ENCODE assay signal across 8 cellular contexts in genomic region chr12:55708695-55709233, GRCh38. TPM values are rescaled to one million over a fixed set of nuclear protein-coding genes. Genes with fewer than 3 reads are reported as not detected.
A peak's percentile ranks its signal among the peaks of the same experiment; 100 is the strongest.
DNase-seq lines count a peak whose midpoint lies in the region; ATAC-seq and TF ChIP-seq lines count a peak whose summit lies in the region.

No MANE protein-coding gene starts in this region.

- H3K36me3 ChIP-seq in ACC112 (ENCODE audit: insufficient read depth, low read length) (no peaks in the 10 kb centered on the region), endocrine pancreas (ENCODE audit: control insufficient read depth, insufficient read depth, low read length) (no peaks in the 10 kb centered on the region)

- peaks cover 64% of the 10 kb centered on the region for H3K4me1 ChIP-seq in ACC112 (ENCODE audit: control insufficient read depth, insufficient read depth, low read length, unreplicated experiment)
- H3K4me1 ChIP-seq in endocrine pancreas (ENCODE audit: control insufficient read depth, insufficient read depth, low read length) = no peaks in the 10 kb centered on the region

- H3K4me3 ChIP-seq in ACC112 (ENCODE audit: low read depth, low read length) (peak overlapping the region; percentile 75), endocrine pancreas (ENCODE audit: control insufficient read depth, insufficient read depth, low read length) (peak overlapping the region; percentile 2)

- no peak overlapping the region for H3K27ac ChIP-seq in ACC112 (ENCODE audit: low read depth, low read length)

- TF ChIP-seq CTCF in GM10266 (IDR thresholded peaks at IDR 0.05; ENCODE audit: control insufficient read depth, insufficient read depth, low read depth, missing control alignments) = no peak

- POLR2A ChIA-PET in naive thymus-derived CD8-positive, alpha-beta T cell (lab: Charles Lee) = no interaction called here

- H3K27me3 ChIP-seq in ACC112 (ENCODE audit: insufficient read depth, low read length) (no peaks in the 10 kb centered on the region), endocrine pancreas (ENCODE audit: control insufficient read depth, insufficient read depth, low read length) (no peaks in the 10 kb centered on the region)

- DNase-seq in KBM-7 (peak; percentile 51), GM10266 (ENCODE audit: extremely low spot score) (no peak), GDM1 (lab: John Stamatoyannopoulos, UW) (no peak)
- DNase-seq in naive thymus-derived CD8-positive, alpha-beta T cell = peak in 1 of 10 donors; percentile 22

- no peak for ATAC-seq in naive thymus-derived CD8-positive, alpha-beta T cell
- ATAC-seq in GM19023 (IDR thresholded peaks at IDR 0.05; ENCODE audit: unreplicated experiment) (no peak), HG03565 (IDR thresholded peaks at IDR 0.05; ENCODE audit: unreplicated experiment) (no peak)

- no peaks in the 10 kb centered on the region for H3K9me3 Mint-ChIP-seq in naive thymus-derived CD8-positive, alpha-beta T cell

- no peak overlapping the region for H3K9ac ChIP-seq in endocrine pancreas (ENCODE audit: control insufficient read depth, insufficient read depth, low read length)

- peaks cover 17 to 23% (median 20%) of the 10 kb centered on the region in 4 donors for H3K4me1 Mint-ChIP-seq in naive thymus-derived CD8-positive, alpha-beta T cell

- peaks cover 25% of the 10 kb centered on the region for H3K79me2 ChIP-seq in ACC112 (ENCODE audit: control insufficient read depth, insufficient read depth, low read length, unreplicated experiment)

- peak overlapping the region; percentile 64 to 92 (median 84) for H3K4me3 Mint-ChIP-seq in naive thymus-derived CD8-positive, alpha-beta T cell

- H3K27me3 Mint-ChIP-seq in naive thymus-derived CD8-positive, alpha-beta T cell = peaks cover 5 to 32% (median 24%) of the 10 kb centered on the region in 5 donors

- H2AFZ ChIP-seq in ACC112 (ENCODE audit: low read length, unreplicated experiment) = peak overlapping the region; percentile 59

- in situ Hi-C loops in KBM-7 (cut with MboI; ENCODE audit: low pct_unique_long_range_greater_than_20kb, low sequenced_read_pairs) = no loop called here

- H3K36me3 Mint-ChIP-seq in naive thymus-derived CD8-positive, alpha-beta T cell = no peaks in the 10 kb centered on the region

- H3K27ac Mint-ChIP-seq in naive thymus-derived CD8-positive, alpha-beta T cell = peak overlapping the region in 2 of 10 donors; percentile 21 to 49

- H3K9me3 ChIP-seq in endocrine pancreas (ENCODE audit: control insufficient read depth, low read length) = no peaks in the 10 kb centered on the region

RNA-seq across cellular contexts. Expression of gene ITGA7, which starts 1.1 kb away (rescaled TPM):
- total RNA-seq in naive thymus-derived CD8-positive, alpha-beta T cell = 1 to 10 TPM; 5.2 to 7.0 TPM
- 1 to 10 TPM in 2 of 3 donors, not detected in 1; 1.5 to 1.7 TPM for polyA plus RNA-seq in naive thymus-derived CD8-positive, alpha-beta T cell

RNA-seq across cellular contexts. Expression of gene BLOC1S1, which starts 7.1 kb away (rescaled TPM):
- total RNA-seq in naive thymus-derived CD8-positive, alpha-beta T cell = 10 to 100 TPM; 62.9 to 65.7 TPM
- polyA plus RNA-seq in naive thymus-derived CD8-positive, alpha-beta T cell = 100 to 1,000 TPM in 2 of 3 donors, 10 to 100 TPM in 1; 84.3 to 133 (median 117) TPM

RNA-seq across cellular contexts. Expression of gene RDH5, which starts 11.4 kb away (rescaled TPM):
- total RNA-seq in naive thymus-derived CD8-positive, alpha-beta T cell = 10 to 100 TPM; 28.8 to 30.4 TPM
- 1 to 10 TPM in 2 of 3 donors, not detected in 1; 1.0 to 1.4 TPM for polyA plus RNA-seq in naive thymus-derived CD8-positive, alpha-beta T cell

RNA-seq across cellular contexts. Expression of gene CD63, which starts 20.0 kb away (rescaled TPM):
- 10 to 100 TPM; 41.0 to 46.5 TPM for total RNA-seq in naive thymus-derived CD8-positive, alpha-beta T cell
- polyA plus RNA-seq in naive thymus-derived CD8-positive, alpha-beta T cell = 100 to 1,000 TPM; 119 to 412 (median 135) TPM

RNA-seq across cellular contexts. Expression of gene GDF11, which starts 34.2 kb away (rescaled TPM):
- 1 to 10 TPM; 5.8 to 7.7 TPM for total RNA-seq in naive thymus-derived CD8-positive, alpha-beta T cell
- polyA plus RNA-seq in naive thymus-derived CD8-positive, alpha-beta T cell = 1 to 10 TPM in 1 of 3 donors, under 1 TPM in 2; 0.82 to 1.5 (median 0.99) TPM
